Comparison of ENCODE assay signal across 1 cellular context in the genomic region with DNA sequence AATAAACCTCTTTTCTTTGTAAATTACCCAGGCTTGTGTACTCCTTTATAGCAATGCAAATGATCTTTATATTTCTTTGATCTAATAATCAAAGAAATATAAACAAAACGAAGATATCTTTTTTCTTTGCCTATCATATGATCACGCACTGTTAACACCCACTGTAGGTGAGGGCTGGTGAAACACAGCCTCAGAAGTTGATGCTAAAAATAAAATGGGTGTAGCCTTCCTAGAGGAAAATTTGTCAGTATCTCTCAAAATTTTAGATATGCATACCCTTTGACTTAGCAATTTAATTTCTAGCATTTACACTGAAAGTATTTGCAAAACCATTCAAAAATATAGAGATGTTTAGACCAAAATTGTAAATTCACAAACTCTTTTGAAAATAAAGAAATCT.
TF ChIP-seq lines count a peak whose summit lies in the region.

No MANE protein-coding gene starts in this region.

TF ChIP-seq in WTC11, 78 proteins besides CTCF, POLR2A, EP300 and RAD21 (continued from another document):
- TF ChIP-seq CDX4 (CRISPR knock-in tag; IDR thresholded peaks at IDR 0.05; ENCODE audit: borderline replicate concordance) (no peak), MYBL2 (CRISPR knock-in tag; IDR thresholded peaks at IDR 0.05) (no peak), JAZF1 (CRISPR knock-in tag; IDR thresholded peaks at IDR 0.05) (no peak), ZNF317 (CRISPR knock-in tag; IDR thresholded peaks at IDR 0.05; ENCODE audit: borderline replicate concordance, low read depth) (no peak), JUN (CRISPR knock-in tag; IDR thresholded peaks at IDR 0.05) (no peak), ZNF425 (CRISPR knock-in tag; conservative IDR thresholded peaks at IDR 0.05) (no peak), CBFB (CRISPR knock-in tag; IDR thresholded peaks at IDR 0.05; ENCODE audit: low read depth) (no peak), GRHL2 (CRISPR knock-in tag; IDR thresholded peaks at IDR 0.05; ENCODE audit: insufficient replicate concordance, severe bottlenecking) (no peak)
- TF ChIP-seq, protein P1, sequence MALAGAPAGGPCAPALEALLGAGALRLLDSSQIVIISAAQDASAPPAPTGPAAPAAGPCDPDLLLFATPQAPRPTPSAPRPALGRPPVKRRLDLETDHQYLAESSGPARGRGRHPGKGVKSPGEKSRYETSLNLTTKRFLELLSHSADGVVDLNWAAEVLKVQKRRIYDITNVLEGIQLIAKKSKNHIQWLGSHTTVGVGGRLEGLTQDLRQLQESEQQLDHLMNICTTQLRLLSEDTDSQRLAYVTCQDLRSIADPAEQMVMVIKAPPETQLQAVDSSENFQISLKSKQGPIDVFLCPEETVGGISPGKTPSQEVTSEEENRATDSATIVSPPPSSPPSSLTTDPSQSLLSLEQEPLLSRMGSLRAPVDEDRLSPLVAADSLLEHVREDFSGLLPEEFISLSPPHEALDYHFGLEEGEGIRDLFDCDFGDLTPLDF (CRISPR knock-in tag; IDR thresholded peaks at IDR 0.05): no peak
- TF ChIP-seq, protein P2, sequence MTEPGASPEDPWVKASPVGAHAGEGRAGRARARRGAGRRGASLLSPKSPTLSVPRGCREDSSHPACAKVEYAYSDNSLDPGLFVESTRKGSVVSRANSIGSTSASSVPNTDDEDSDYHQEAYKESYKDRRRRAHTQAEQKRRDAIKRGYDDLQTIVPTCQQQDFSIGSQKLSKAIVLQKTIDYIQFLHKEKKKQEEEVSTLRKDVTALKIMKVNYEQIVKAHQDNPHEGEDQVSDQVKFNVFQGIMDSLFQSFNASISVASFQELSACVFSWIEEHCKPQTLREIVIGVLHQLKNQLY (CRISPR knock-in tag; IDR thresholded peaks at IDR 0.05): no peak
- TF ChIP-seq, protein P3, sequence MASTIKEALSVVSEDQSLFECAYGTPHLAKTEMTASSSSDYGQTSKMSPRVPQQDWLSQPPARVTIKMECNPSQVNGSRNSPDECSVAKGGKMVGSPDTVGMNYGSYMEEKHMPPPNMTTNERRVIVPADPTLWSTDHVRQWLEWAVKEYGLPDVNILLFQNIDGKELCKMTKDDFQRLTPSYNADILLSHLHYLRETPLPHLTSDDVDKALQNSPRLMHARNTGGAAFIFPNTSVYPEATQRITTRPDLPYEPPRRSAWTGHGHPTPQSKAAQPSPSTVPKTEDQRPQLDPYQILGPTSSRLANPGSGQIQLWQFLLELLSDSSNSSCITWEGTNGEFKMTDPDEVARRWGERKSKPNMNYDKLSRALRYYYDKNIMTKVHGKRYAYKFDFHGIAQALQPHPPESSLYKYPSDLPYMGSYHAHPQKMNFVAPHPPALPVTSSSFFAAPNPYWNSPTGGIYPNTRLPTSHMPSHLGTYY (CRISPR knock-in tag; IDR thresholded peaks at IDR 0.05): no peak
